In genomic region chr9:96294146-96294545, GRCh38 we compare ENCODE assay signal across 30 cellular contexts. TPM values are rescaled to one million over a fixed set of nuclear protein-coding genes. Genes with fewer than 3 reads are reported as not detected.
"Had no signal": no experiment of that assay in that cellular context is flagged by ENCODE, and none has a peak within 500 bp of the region (broad histone marks: within the 10 kb centered on the region; RNA-seq: fewer than 3 reads in every experiment).

No MANE protein-coding gene starts in this region.

- H3K27me3 Mint-ChIP-seq: progenitor cell of endocrine pancreas, type B pancreatic cell had no signal

- H3K4me3 ChIP-seq: left ventricle myocardium inferior, lung, neural progenitor cell, right atrium auricular region, right lobe of liver, skin epidermis, suprapubic skin, tibial nerve, uterus had no signal

- H2AFZ ChIP-seq: neural progenitor cell, parathyroid adenoma had no signal

- H3K36me3 ChIP-seq: left ventricle myocardium inferior, neural progenitor cell, neutrophil, right atrium auricular region, right lobe of liver, suprapubic skin, tibial nerve, uterus had no signal

- H3K9ac ChIP-seq: neural progenitor cell, parathyroid adenoma had no signal

- H3K4me2 ChIP-seq: neural progenitor cell had no signal

- DNase-seq: hypothalamus; immature natural killer cell; left ventricle myocardium inferior; naive B cell; natural killer cell; nephron progenitor cell; occipital lobe; right lobe of liver; stimulated activated CD4-positive, alpha-beta T cell treated with anti-CD3 and anti-CD28 coated beads, Interleukin-4, amount 100 ng/mL, for 24 hours; stimulated activated naive CD4-positive, alpha-beta T cell; uterus had no signal

- H3K27me3 ChIP-seq: neural progenitor cell, neutrophil, right atrium auricular region, right lobe of liver, suprapubic skin, tibial nerve, uterus had no signal

- FAIRE-seq: islet of Langerhans had no signal

- H3K9me3 ChIP-seq: left ventricle myocardium inferior, neutrophil, right atrium auricular region, right lobe of liver, suprapubic skin, uterus had no signal

- H3K79me2 ChIP-seq: parathyroid adenoma had no signal

- H3K4me3 Mint-ChIP-seq: immature natural killer cell; mesothelial cell of epicardium; naive B cell; natural killer cell; nephron progenitor cell; neural progenitor cell; stimulated activated effector memory CD8-positive, alpha-beta T cell treated with anti-CD3 and anti-CD28 coated beads, Interleukin-12 subunit alpha, Interleukin-12 subunit beta, amount 100 ng/mL, for 72 hours; stimulated activated naive CD8-positive, alpha-beta T cell treated with anti-CD3 and anti-CD28 coated beads, Interleukin-15, Interleukin-2, amounts not matched to agents 100 ng/mL and 50 ng/mL, for 24 hours; type B pancreatic cell had no signal

- H3K9me3 Mint-ChIP-seq: natural killer cell; stimulated activated effector memory CD8-positive, alpha-beta T cell treated with anti-CD3 and anti-CD28 coated beads, Interleukin-12 subunit alpha, Interleukin-12 subunit beta, amount 100 ng/mL, for 72 hours had no signal

- H3K27ac Mint-ChIP-seq: immature natural killer cell; mesothelial cell of epicardium; natural killer cell; neural progenitor cell; progenitor cell of endocrine pancreas; stimulated activated effector memory CD8-positive, alpha-beta T cell treated with anti-CD3 and anti-CD28 coated beads, Interleukin-12 subunit alpha, Interleukin-12 subunit beta, amount 100 ng/mL, for 72 hours; stimulated activated naive CD8-positive, alpha-beta T cell treated with anti-CD3 and anti-CD28 coated beads, Interleukin-15, Interleukin-2, amounts not matched to agents 100 ng/mL and 50 ng/mL, for 24 hours; type B pancreatic cell had no signal

- H3K36me3 Mint-ChIP-seq: immature natural killer cell; mesothelial cell of epicardium; natural killer cell; neural progenitor cell; stimulated activated effector memory CD8-positive, alpha-beta T cell treated with anti-CD3 and anti-CD28 coated beads, Interleukin-12 subunit alpha, Interleukin-12 subunit beta, amount 100 ng/mL, for 72 hours; type B pancreatic cell had no signal

- H3K4me1 ChIP-seq: left ventricle myocardium inferior, parathyroid adenoma, right atrium auricular region, right lobe of liver, suprapubic skin, uterus had no signal

- H3K27ac ChIP-seq: left ventricle myocardium inferior, neural progenitor cell, neutrophil, parathyroid adenoma, right atrium auricular region, right lobe of liver, skin epidermis, suprapubic skin, tibial nerve, uterus had no signal

- H3K4me1 Mint-ChIP-seq: immature natural killer cell; natural killer cell; stimulated activated effector memory CD8-positive, alpha-beta T cell treated with anti-CD3 and anti-CD28 coated beads, Interleukin-12 subunit alpha, Interleukin-12 subunit beta, amount 100 ng/mL, for 72 hours had no signal

RNA-seq across cellular contexts. Expression of gene HSD17B3, which starts 7.8 kb away (rescaled TPM):
- total RNA-seq: kidney epithelial cell, mesothelial cell of epicardium, mononuclear cell, occipital lobe, osteocyte, progenitor cell of endocrine pancreas, pulmonary artery endothelial cell, right atrium auricular region, ureter had no signal
- polyA plus RNA-seq: immature natural killer cell had no signal
